In the genomic region with DNA sequence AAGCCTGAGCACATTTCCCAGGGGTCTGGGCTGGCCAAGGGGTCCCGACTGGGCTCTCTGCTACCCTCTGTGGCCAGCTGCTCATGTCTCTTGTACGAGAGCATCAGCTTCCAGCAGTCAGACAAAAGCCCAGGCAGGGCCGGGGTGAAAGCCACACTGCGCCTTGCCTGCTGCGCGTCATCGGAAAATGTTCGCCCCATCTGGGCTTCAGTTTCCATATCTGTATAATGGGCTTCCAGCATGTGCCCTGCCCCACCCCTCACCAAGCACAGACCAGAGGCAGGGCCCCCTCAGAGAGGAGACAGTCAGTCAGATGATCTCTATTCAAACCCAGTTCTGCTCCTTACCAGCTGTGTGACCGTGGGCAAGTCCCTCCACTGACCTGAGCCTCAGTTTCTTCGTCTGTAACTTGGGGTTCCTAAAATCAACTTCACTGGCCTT, we compare ENCODE assay signal across 11 cellular contexts. TPM values are rescaled to one million over a fixed set of nuclear protein-coding genes. Genes with fewer than 3 reads are reported as not detected.
DNase-seq lines count a peak whose midpoint lies in the region; ATAC-seq and TF ChIP-seq lines count a peak whose summit lies in the region.
"Had no signal": no experiment of that assay in that cellular context is flagged by ENCODE, and none has a peak within 500 bp of the region (broad histone marks: within the 10 kb centered on the region; RNA-seq: fewer than 3 reads in every experiment).

No MANE protein-coding gene starts in this region.

- peak overlapping the region; percentile 30 to 71; a peak in 3 of 4 replicates for H4K8ac ChIP-seq in IMR-90 (ENCODE audit: low read depth in 2 of 2, low read length in 2 of 2)

- peak overlapping the region; percentile 2; the same call in 1 of the 2 replicates for H3K27ac ChIP-seq in IMR-90 (ENCODE audit: insufficient read depth, low read length)
- peak overlapping the region; percentile 39 to 50 for H3K27ac ChIP-seq in ascending aorta
- H3K27ac ChIP-seq in lower lobe of right lung: peak overlapping the region; percentile 33

- H3K9me1 ChIP-seq in IMR-90 (ENCODE audit: insufficient read depth, low read length): peaks cover 3% of the 10 kb centered on the region; the same call in 1 of the 2 replicates

- H3K4me3 ChIP-seq in IMR-90 (ENCODE audit: insufficient read depth, low read depth, low read length): no peak overlapping the region
- no peak overlapping the region for H3K4me3 ChIP-seq in ascending aorta
- no peak overlapping the region for H3K4me3 ChIP-seq in lower lobe of right lung

- H3K9me3 ChIP-seq in IMR-90 (ENCODE audit: control insufficient read depth, insufficient read depth, low read length): no peaks in the 10 kb centered on the region
- H3K9me3 ChIP-seq in ascending aorta: no peaks in the 10 kb centered on the region
- H3K9me3 ChIP-seq in lower lobe of right lung: no peaks in the 10 kb centered on the region
- H3K9me3 ChIP-seq: SJCRH30 had no signal

- intact Hi-C loops in IMR-90 (cut with micrococcal nuclease) (loop anchor here (2.0 to 5.0 kb wide), 2 partner anchors 68 to 542 kb away; no protein-coding TSS in a partner anchor), ascending aorta (cut with DNase I) (loop anchor here (2.0 kb wide), 1 partner anchor 50 kb away; a partner anchor contains a TSS), lower lobe of right lung (cut with DNase I) (no loop called here), Calu3 (cut with micrococcal nuclease; ENCODE audit: unreplicated experiment) (no loop called here)

- no peak for TF ChIP-seq CTCF in IMR-90 (conservative IDR thresholded peaks at IDR 0.05; ENCODE audit: low read depth, low read length)
- no peak for TF ChIP-seq CTCF in ascending aorta (IDR thresholded peaks at IDR 0.05)
- TF ChIP-seq CTCF in lower lobe of right lung (IDR thresholded peaks at IDR 0.05): no peak
- no peak for TF ChIP-seq CTCF in Calu3 (IDR thresholded peaks at IDR 0.05; ENCODE audit: unreplicated experiment)

- H3K4me1 ChIP-seq in IMR-90 (ENCODE audit: control insufficient read depth, insufficient read depth, low read length): peaks cover 2% of the 10 kb centered on the region; the same call in 1 of the 2 replicates
- no peaks in the 10 kb centered on the region for H3K4me1 ChIP-seq in ascending aorta
- H3K4me1 ChIP-seq in lower lobe of right lung: peaks cover 12% of the 10 kb centered on the region

- WGBS in IMR-90 (ENCODE audit: extremely low coverage in 2 of 2, insufficient read length in 1 of 2), 2 experiments: 93% methylated on average over 2 of the region's 10 CpGs; no CpG with 5 or more reads in 1 of the 2 experiments

- H4K20me1 ChIP-seq in IMR-90 (ENCODE audit: insufficient read depth, low read length): no peaks in the 10 kb centered on the region

- H4K91ac ChIP-seq in IMR-90 (ENCODE audit: insufficient read depth, low read depth, low read length): peak overlapping the region; percentile 77

- H2AK5ac ChIP-seq in IMR-90 (ENCODE audit: low read depth, low read length): peak overlapping the region; percentile 68; the same call in 1 of the 2 replicates

- no peak overlapping the region for H3K4me3 Mint-ChIP-seq in stimulated activated memory B cell treated with anti-CD40 and anti-IgM and Interleukin-4, amounts not matched to agents 10 μg/mL and 1 μg/mL and 100 μg/mL, for 72 hours
- H3K4me3 Mint-ChIP-seq in Calu3 (ENCODE audit: low read depth, unreplicated experiment): no peak overlapping the region

- CTCF ChIA-PET in IMR-90 (lab: Yijun Ruan, JAX) (interaction anchor here (0.6 to 1.8 kb wide), 2 partner anchors 10 to 73 kb away, joined by 4 to 5 read pairs; no protein-coding TSS in a partner anchor), Calu3 (lab: Charles Lee) (no interaction called here)

- peak overlapping the region; percentile 87 for H3K27ac Mint-ChIP-seq in stimulated activated memory B cell treated with anti-CD40 and anti-IgM and Interleukin-4, amounts not matched to agents 10 μg/mL and 1 μg/mL and 100 μg/mL, for 72 hours
- H3K27ac Mint-ChIP-seq in Calu3 (ENCODE audit: unreplicated experiment): no peak overlapping the region

- peaks cover 56% of the 10 kb centered on the region for H3K4me1 Mint-ChIP-seq in stimulated activated memory B cell treated with anti-CD40 and anti-IgM and Interleukin-4, amounts not matched to agents 10 μg/mL and 1 μg/mL and 100 μg/mL, for 72 hours
- peaks cover 11% of the 10 kb centered on the region for H3K4me1 Mint-ChIP-seq in Calu3 (ENCODE audit: low read depth, unreplicated experiment)

- peak overlapping the region; percentile 84 for H2BK120ac ChIP-seq in IMR-90 (ENCODE audit: low read depth, low read length)

- H3K4me2 ChIP-seq in IMR-90 (ENCODE audit: low read depth, low read length): no peak overlapping the region

- peak overlapping the region; percentile 22; the same call in 2 of the 3 replicates for H2BK15ac ChIP-seq in IMR-90 (ENCODE audit: low read depth, low read length)

- POLR2A ChIA-PET in IMR-90 (lab: Charles Lee; ENCODE audit: unreplicated experiment): no interaction called here

- H3K79me1 ChIP-seq in IMR-90 (ENCODE audit: low read depth in 1 of 2, low read length in 2 of 2): no peaks in the 10 kb centered on the region

- H3K14ac ChIP-seq in IMR-90 (replicated peaks; ENCODE audit: low read depth, low read length): no peak overlapping the region

- dilution Hi-C loops in IMR-90 (cut with HindIII; ENCODE audit: low sequenced_read_pairs, unreplicated experiment): no loop called here

- H3K27me3 Mint-ChIP-seq in stimulated activated memory B cell treated with anti-CD40 and anti-IgM and Interleukin-4, amounts not matched to agents 10 μg/mL and 1 μg/mL and 100 μg/mL, for 72 hours: peaks cover 8% of the 10 kb centered on the region
- no peaks in the 10 kb centered on the region for H3K27me3 Mint-ChIP-seq in Calu3 (ENCODE audit: unreplicated experiment)

- TF ChIP-seq POLR2A in IMR-90 (IDR thresholded peaks at IDR 0.05; ENCODE audit: low read depth, low read length): no peak

- peak overlapping the region; percentile 95 for H2AFZ ChIP-seq in IMR-90 (replicated peaks; ENCODE audit: low read length, poor library complexity)

- no peak overlapping the region for H2BK5ac ChIP-seq in IMR-90 (ENCODE audit: low read depth, low read length, poor library complexity, severe bottlenecking)

- in situ Hi-C loops in IMR-90 (cut with MboI; ENCODE audit: low sequenced_read_pairs): no loop called here

- H3K9ac ChIP-seq in IMR-90 (ENCODE audit: low read depth, low read length): no peak overlapping the region

- H3K36me3 ChIP-seq in IMR-90 (ENCODE audit: control insufficient read depth, insufficient read depth, low read length): no peaks in the 10 kb centered on the region
- no peaks in the 10 kb centered on the region for H3K36me3 ChIP-seq in ascending aorta
- no peaks in the 10 kb centered on the region for H3K36me3 ChIP-seq in lower lobe of right lung
- H3K36me3 ChIP-seq: SJCRH30 had no signal

- ATAC-seq in IMR-90 (ENCODE audit: low read depth) (no peak), lower lobe of right lung (peak in 1 of 2 donors; percentile 2)
- no peak for ATAC-seq in stimulated activated memory B cell treated with anti-CD40 and anti-IgM and Interleukin-4, amounts not matched to agents 10 μg/mL and 1 μg/mL and 100 μg/mL, for 72 hours

- H3K56ac ChIP-seq in IMR-90 (ENCODE audit: extremely low read depth, insufficient read depth, low read length): 0 out of 2 replicates have a peak overlapping the region, but pooled peaks have one; percentile 10

- peak overlapping the region; percentile 29 for H2AK9ac ChIP-seq in IMR-90 (replicated peaks; ENCODE audit: low read depth, low read length, poor library complexity)

- H2BK20ac ChIP-seq in IMR-90 (ENCODE audit: low read depth, low read length): peak overlapping the region; percentile 7; the same call in 1 of the 2 replicates

- no TSS peak for BruUV-seq in IMR-90 (replicated peaks; lab: Mats Ljungman, UMichigan)
- no TSS peak for BruUV-seq in Calu3 (replicated peaks; lab: Mats Ljungman, UMichigan)

- no peak for DNase-seq in IMR-90
- DNase-seq in ascending aorta (ENCODE audit: low spot score in 2 of 2): no peak
- no peak for DNase-seq in lower lobe of right lung
- no peak for DNase-seq in iPS-NIHi11 (ENCODE audit: low spot score)
- DNase-seq in NCI-H2081 (lab: John Stamatoyannopoulos, UW): no peak
- no peak for DNase-seq in retina
- no peak for DNase-seq in Calu3

- H3K4ac ChIP-seq in IMR-90 (ENCODE audit: low read depth, low read length): peak overlapping the region; percentile 26

- H3K18ac ChIP-seq in IMR-90 (ENCODE audit: low read depth, low read length): no peak overlapping the region

- no peaks in the 10 kb centered on the region for H3K9me3 Mint-ChIP-seq in stimulated activated memory B cell treated with anti-CD40 and anti-IgM and Interleukin-4, amounts not matched to agents 10 μg/mL and 1 μg/mL and 100 μg/mL, for 72 hours
- H3K9me3 Mint-ChIP-seq in Calu3 (ENCODE audit: low read depth, unreplicated experiment): no peaks in the 10 kb centered on the region
- H3K9me3 Mint-ChIP-seq: activated naive CD4-positive, alpha-beta T cell treated with anti-CD3 and anti-CD28 coated beads, Interleukin-2, amount 50 U/mL, for 72 hours; CD8-positive, alpha-beta T cell had no signal

- H3K23ac ChIP-seq in IMR-90 (ENCODE audit: low read depth, low read length): no peak overlapping the region

- H3K36me3 Mint-ChIP-seq in stimulated activated memory B cell treated with anti-CD40 and anti-IgM and Interleukin-4, amounts not matched to agents 10 μg/mL and 1 μg/mL and 100 μg/mL, for 72 hours: peaks cover 8% of the 10 kb centered on the region
- no peaks in the 10 kb centered on the region for H3K36me3 Mint-ChIP-seq in Calu3 (ENCODE audit: insufficient read depth, unreplicated experiment)
- H3K36me3 Mint-ChIP-seq: activated naive CD4-positive, alpha-beta T cell treated with anti-CD3 and anti-CD28 coated beads, Interleukin-2, amount 50 U/mL, for 72 hours; CD8-positive, alpha-beta T cell had no signal

- no peak overlapping the region; the same call in 1 of the 2 replicates for H4K5ac ChIP-seq in IMR-90 (ENCODE audit: low read depth, low read length)

- no peak for TF ChIP-seq RAD21 in IMR-90 (IDR thresholded peaks at IDR 0.05; ENCODE audit: low read length)

- H3K27me3 ChIP-seq in IMR-90 (ENCODE audit: control insufficient read depth, insufficient read depth, low read length): no peaks in the 10 kb centered on the region
- no peaks in the 10 kb centered on the region for H3K27me3 ChIP-seq in ascending aorta
- no peaks in the 10 kb centered on the region for H3K27me3 ChIP-seq in lower lobe of right lung (ENCODE audit: low read depth)
- H3K27me3 ChIP-seq: SJCRH30 had no signal

RNA-seq across cellular contexts. Expression of a gene that starts 8.0 kb away (rescaled TPM):
- total RNA-seq in IMR-90 (2012; rRNA removed): 173 and 191 TPM in 2 replicates
- polyA plus RNA-seq in IMR-90 (2012; rRNA removed): 182 and 198 TPM in 2 replicates
- 283 and 302 TPM in 2 replicates for polyA plus RNA-seq in IMR-90 (2012; cell fraction: cytosol; rRNA removed)
- polyA plus RNA-seq in IMR-90 (2012; cell fraction: nucleus; rRNA removed; ENCODE audit: low replicate concordance): 132 and 215 TPM in 2 replicates
- total RNA-seq in ascending aorta: 131 TPM
- 64.8 TPM for total RNA-seq in lower lobe of right lung
- 26.0 and 28.0 TPM in 2 replicates for total RNA-seq in Calu3 (2022)

RNA-seq across cellular contexts. Expression of a gene that starts 50.7 kb away (rescaled TPM):
- 9.1 and 10.8 TPM in 2 replicates for total RNA-seq in IMR-90 (2012; rRNA removed)
- polyA plus RNA-seq in IMR-90 (2012; rRNA removed): 5.8 and 6.3 TPM in 2 replicates
- polyA plus RNA-seq in IMR-90 (2012; cell fraction: cytosol; rRNA removed): 2.6 and 3.2 TPM in 2 replicates
- 7.5 and 15.3 TPM in 2 replicates for polyA plus RNA-seq in IMR-90 (2012; cell fraction: nucleus; rRNA removed; ENCODE audit: low replicate concordance)
- total RNA-seq in ascending aorta: 3.4 TPM
- 9.2 TPM for total RNA-seq in lower lobe of right lung
- 4.7 and 5.3 TPM in 2 replicates for total RNA-seq in Calu3 (2022)

Comparison
In these comparisons a context has a peak if more than half of its experiments do, and no peak if none do; other contexts are left out.
1. intact Hi-C loops: an anchor here in IMR-90 (2.0 to 5.0 kb wide) and ascending aorta (2.0 kb wide); none called in lower lobe of right lung and Calu3.